ENCODE assay signal across 19 cellular contexts in the genomic region with DNA sequence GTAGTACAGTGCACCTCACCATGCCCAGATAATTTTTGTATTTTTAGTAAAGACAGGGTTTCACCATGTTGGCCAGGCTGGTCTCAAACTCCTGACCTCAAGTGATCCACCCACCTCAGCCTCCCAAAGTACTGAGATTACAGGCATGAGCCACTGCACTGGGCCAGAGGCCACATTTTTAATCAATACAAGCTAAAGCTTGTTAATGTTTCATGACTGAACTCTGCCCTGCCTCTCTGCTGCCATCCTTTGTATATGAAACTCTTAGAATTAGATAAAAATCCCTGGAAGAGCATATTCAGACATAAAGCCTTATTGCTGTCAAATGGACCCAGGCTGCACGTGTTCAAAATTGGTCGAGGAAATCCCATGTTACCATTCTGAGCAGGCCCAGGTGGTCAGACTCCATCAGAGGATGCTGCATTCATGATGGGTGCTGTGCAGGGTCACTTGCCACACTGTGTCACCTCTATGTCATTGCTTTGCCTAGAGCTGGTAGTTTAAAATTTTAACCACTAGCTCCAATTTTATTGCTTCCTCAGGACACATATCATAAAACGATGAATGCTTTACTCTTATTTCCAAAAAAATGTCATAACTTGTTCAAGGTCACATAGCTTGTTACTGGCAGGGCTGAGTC. TPM values are rescaled to one million over a fixed set of nuclear protein-coding genes. Genes with fewer than 3 reads are reported as not detected.
"Had no signal": no experiment of that assay in that cellular context is flagged by ENCODE, and none has a peak within 500 bp of the region (broad histone marks: within the 10 kb centered on the region; RNA-seq: fewer than 3 reads in every experiment).

No MANE protein-coding gene starts in this region.

- FAIRE-seq: TTC549 had no signal

- H3K4me1 ChIP-seq: prostate gland had no signal

- H3K36me3 ChIP-seq: prostate gland, right atrium auricular region, stomach had no signal

- H3K27ac ChIP-seq: epithelial cell of prostate, prostate gland, right atrium auricular region, stomach, testis had no signal

- H3K27me3 ChIP-seq: right atrium auricular region, stomach, testis had no signal

- H3K4me3 ChIP-seq: lung, prostate gland, right atrium auricular region, stomach, testis had no signal

- DNase-seq: activated B cell treated with CpG ODN at 0.5 μM for 24 hours; activated CD4-positive, alpha-beta memory T cell treated with anti-CD3 and anti-CD28 coated beads, Interleukin-2, amount 10 ng/mL, durations not matched to agents 7 days and 5 days; activated CD4-positive, alpha-beta T cell treated with anti-CD3 and anti-CD28 coated beads for 48 hours; activated naive CD4-positive, alpha-beta T cell treated with Interleukin-2 at 50 U/mL for 16 hours; activated naive CD8-positive, alpha-beta T cell treated with anti-CD3 and anti-CD28 coated beads, Interleukin-2, amount 10 ng/mL, durations not matched to agents 7 days and 5 days; activated T-cell treated with anti-CD3 and anti-CD28 coated beads, Interleukin-2, amount 50 U/mL, for 24 hours; midbrain; stimulated activated CD4-positive, alpha-beta T cell treated with anti-CD3 and anti-CD28 coated beads, Interleukin-15, amount 100 ng/mL, for 24 hours; stimulated activated CD4-positive, alpha-beta T cell treated with anti-CD3 and anti-CD28 coated beads, Interleukin-2, amount 100 ng/mL, for 48 hours; stomach; testis had no signal

- H3K9me3 ChIP-seq: prostate gland, right atrium auricular region, stomach, testis had no signal

RNA-seq across cellular contexts. Expression of a gene that starts 45.2 kb away (rescaled TPM):
- total RNA-seq: activated B cell treated with CpG ODN at 0.5 μM for 24 hours; activated CD4-positive, alpha-beta memory T cell treated with anti-CD3 and anti-CD28 coated beads, Interleukin-2, amount 10 ng/mL, durations not matched to agents 7 days and 5 days; activated naive CD8-positive, alpha-beta T cell treated with anti-CD3 and anti-CD28 coated beads, Interleukin-2, amount 10 ng/mL, durations not matched to agents 7 days and 5 days; activated T-helper 2 cell treated with anti-CD3 and anti-CD28 coated beads, Interferon-gamma antibody, Interleukin-2, Interleukin-4, amounts not matched to agents 10 μg/mL and 5 μg/mL and 100 μg/mL, durations not matched to agents 14 hours and 24 hours and 36 hours; neural crest cell; T-helper 2 cell treated with Interferon-gamma antibody and Interleukin-4, amounts not matched to agents 100 ng/mL and 5 ng/mL, for 36 hours had no signal
